ENCODE assay signal across 22 cellular contexts in the genomic region with DNA sequence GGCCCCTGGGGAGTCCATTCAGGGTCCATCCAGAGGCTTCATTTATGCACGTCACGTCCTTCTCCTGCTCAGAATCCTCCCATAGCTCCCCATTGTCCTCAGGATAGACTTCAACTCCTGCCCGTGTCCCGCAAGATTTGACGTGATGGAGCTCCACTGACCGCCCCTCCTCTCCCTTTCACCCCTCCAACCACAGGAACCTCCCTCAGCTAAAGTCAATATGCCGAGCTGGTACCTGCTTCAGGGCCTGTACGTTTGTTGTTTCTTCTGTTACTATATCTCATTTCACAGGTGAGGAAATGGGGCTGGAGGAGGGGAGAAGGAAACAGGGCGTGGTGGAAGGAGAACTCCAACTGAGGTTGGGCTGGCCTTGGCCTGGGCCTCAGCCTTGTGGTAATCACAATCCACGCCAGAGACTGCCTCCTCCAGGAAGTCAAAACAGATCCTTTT.
"Had no signal": no experiment of that assay in that cellular context is flagged by ENCODE, and none has a peak within 500 bp of the region (broad histone marks: within the 10 kb centered on the region; RNA-seq: fewer than 3 reads in every experiment).

No MANE protein-coding gene starts in this region.

- H3K27ac Mint-ChIP-seq: activated T-cell treated with anti-CD3 and anti-CD28 coated beads, Interleukin-2, amount 50 U/mL, for 72 hours; naive B cell had no signal

- FAIRE-seq: astrocyte, keratinocyte had no signal

- H3K9me3 ChIP-seq: gastrocnemius medialis, psoas muscle, upper lobe of left lung had no signal

- ATAC-seq: activated T-cell treated with anti-CD3 and anti-CD28 coated beads, Interleukin-2, amount 50 U/mL, for 72 hours; gastrocnemius medialis; heart right ventricle; left ventricle myocardium superior; psoas muscle; sciatic nerve; SK-N-SH treated with all-trans-retinoic acid at 6 μM for 48 hours had no signal

- H3K9me3 Mint-ChIP-seq: activated T-cell treated with anti-CD3 and anti-CD28 coated beads, Interleukin-2, amount 50 U/mL, for 72 hours had no signal

- H3K36me3 ChIP-seq: cardiac muscle cell, gastrocnemius medialis, heart right ventricle, spleen, upper lobe of left lung had no signal

- H3K36me3 Mint-ChIP-seq: naive B cell had no signal

- H3K27ac ChIP-seq: cardiac muscle cell, gastrocnemius medialis, heart right ventricle, psoas muscle, upper lobe of left lung had no signal

- DNase-seq: activated CD4-positive, alpha-beta T cell treated with anti-CD3 and anti-CD28 coated beads, Interleukin-2, amount 50 U/mL, for 48 hours; activated CD4-positive, CD25-positive, alpha-beta regulatory T cell treated with anti-CD3 and anti-CD28 coated beads, Interleukin-2, amount 50 U/mL, for 72 hours; activated CD8-positive, alpha-beta memory T cell treated with anti-CD3 and anti-CD28 coated beads, Interleukin-2, amount 50 U/mL, for 4 hours; activated gamma-delta T cell treated with Interleukin-2 at 50 U/mL for 16 hours; activated T-cell treated with anti-CD3 and anti-CD28 coated beads, Interleukin-2, amount 50 U/mL, for 72 hours; effector CD4-positive, alpha-beta T cell; gastrocnemius medialis; heart right ventricle; left ventricle myocardium superior; midbrain; naive B cell; spleen; stimulated activated CD4-positive, alpha-beta T cell treated with anti-CD3 and anti-CD28 coated beads, Interleukin-1b, Interleukin-23, amount 100 ng/mL, for 48 hours; stimulated activated naive CD4-positive, alpha-beta T cell; T-helper 2 cell; upper lobe of left lung had no signal

- H3K4me3 Mint-ChIP-seq: activated T-cell treated with anti-CD3 and anti-CD28 coated beads, Interleukin-2, amount 50 U/mL, for 72 hours; naive B cell had no signal

- H3K27me3 ChIP-seq: cardiac muscle cell, gastrocnemius medialis, heart right ventricle, spleen, upper lobe of left lung had no signal

- H3K4me3 ChIP-seq: cardiac muscle cell, gastrocnemius medialis, heart right ventricle, psoas muscle, spleen, upper lobe of left lung had no signal

- H3K4me1 Mint-ChIP-seq: naive B cell had no signal
